1 cellular context compared by ENCODE assay signal in genomic region chr19:36687214-36688056, GRCh38.
TF ChIP-seq lines count a peak whose summit lies in the region.

Gene ZNF567 (plus strand): TSS chr19:36687612. CDS start chr19:36694868, 7,256 bp downstream.

TF ChIP-seq in Ishikawa, 13 proteins besides CTCF, POLR2A, EP300 and RAD21 (continued from another document):
- TF ChIP-seq USF1 (IDR thresholded peaks at IDR 0.05) (peak; percentile 42; the same call in 1 of the 2 replicates), EGR1 (IDR thresholded peaks at IDR 0.05) (0 out of 2 replicates have a peak, but pooled peaks have one; percentile 12), MAX (IDR thresholded peaks at IDR 0.05) (0 out of 2 replicates have a peak, but pooled peaks have one; percentile 22)
